ENCODE assay signal across 1 cellular context in the genomic region with DNA sequence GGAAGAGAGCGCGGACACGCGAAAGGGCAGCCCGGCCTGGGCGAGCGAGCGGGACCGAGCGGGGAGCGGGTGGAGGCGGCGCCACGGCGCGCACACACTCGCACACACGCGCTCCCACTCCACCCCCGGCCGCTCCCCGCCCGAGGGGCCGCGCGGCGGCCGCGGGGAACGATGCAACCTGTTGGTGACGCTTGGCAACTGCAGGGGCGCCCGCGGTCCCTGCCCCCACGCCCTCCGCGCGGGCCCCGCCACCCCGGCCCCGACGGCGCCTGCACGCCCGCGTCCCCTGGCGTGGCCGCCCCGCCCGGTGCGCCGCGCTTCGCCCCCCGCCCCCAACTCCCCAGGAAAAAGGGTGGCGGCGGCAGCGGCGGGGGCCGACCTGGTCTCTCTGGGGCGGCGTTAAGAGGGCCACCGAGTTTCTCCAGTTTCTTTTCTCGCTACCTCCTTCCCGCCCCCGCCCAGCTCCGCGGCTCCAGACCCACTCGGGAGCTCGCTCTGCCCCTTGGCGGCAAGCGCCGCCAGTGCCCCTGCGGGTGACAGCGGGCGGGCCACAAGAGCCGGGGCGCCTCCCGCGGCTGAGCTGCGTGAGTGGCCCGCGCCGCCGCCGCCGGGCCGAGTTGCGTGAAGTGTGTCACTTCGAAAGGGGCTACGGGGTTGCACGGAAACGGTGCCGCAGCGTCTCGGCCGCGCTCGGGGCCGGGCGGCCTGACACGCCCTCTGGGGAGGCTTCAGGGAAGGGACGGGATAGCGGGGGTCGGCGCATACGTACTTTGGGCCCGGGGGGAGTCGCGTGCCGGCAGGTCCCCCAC.
TF ChIP-seq lines count a peak whose summit lies in the region.

Gene NR3C1 (minus strand): TSS at position 80 of the 809 bp plus-strand sequence. CDS start 2,847 bp downstream, outside the sequence.

TF ChIP-seq in K562, 482 proteins besides CTCF, POLR2A, EP300 and RAD21 (continued from another document and continues in another):
- TF ChIP-seq UBTF (IDR thresholded peaks at IDR 0.05; ENCODE audit: borderline replicate concordance in 1 of 2, low read depth in 2 of 2, low read length in 2 of 2) (peak; percentile 64 to 68; a peak in 3 of 4 replicates), MBD2 (IDR thresholded peaks at IDR 0.05; ENCODE audit: borderline replicate concordance, low read depth) (peak; percentile 28; the same call in 1 of the 2 replicates), SMAD2 (IDR thresholded peaks at IDR 0.05; ENCODE audit: low read depth, low read length) (no peak), KDM5B (IDR thresholded peaks at IDR 0.05; ENCODE audit: insufficient replicate concordance, low read depth, low read length) (no peak), FUS (optimal IDR thresholded peaks at IDR 0.05; ENCODE audit: low read depth, low read length) (peak; percentile 44), YBX1 (IDR thresholded peaks at IDR 0.05) (no peak), ARNT (IDR thresholded peaks at IDR 0.05) (no peak), ZEB2 (IDR thresholded peaks at IDR 0.05) (0 out of 2 replicates have a peak, but pooled peaks have one; percentile 25), POLR2AphosphoS2 (IDR thresholded peaks at IDR 0.05; ENCODE audit: low read length) (no peak), GTF2B (IDR thresholded peaks at IDR 0.05; ENCODE audit: extremely low read depth, insufficient read length) (no peak), FOXM1 (IDR thresholded peaks at IDR 0.05; ENCODE audit: low read depth) (no peak), FOXM1 (CRISPR knock-in tag; IDR thresholded peaks at IDR 0.05; ENCODE audit: low read depth) (no peak), CBX2 (IDR thresholded peaks at IDR 0.05; ENCODE audit: insufficient read depth, low read length, poor library complexity, severe bottlenecking) (no peak), E2F6 (IDR thresholded peaks at IDR 0.05; ENCODE audit: borderline replicate concordance in 1 of 2, extremely low read depth in 1 of 2, insufficient read depth in 1 of 2, insufficient read length in 1 of 2, low read depth in 1 of 2, low read length in 1 of 2, poor library complexity in 1 of 2, severe bottlenecking in 1 of 2) (peak; percentile 19 to 57), RREB1 (CRISPR knock-in tag; IDR thresholded peaks at IDR 0.05) (no peak), ZKSCAN3 (CRISPR knock-in tag; IDR thresholded peaks at IDR 0.05) (no peak), KLF13 (tag; IDR thresholded peaks at IDR 0.05; ENCODE audit: borderline replicate concordance, low read depth) (0 out of 2 replicates have a peak, but pooled peaks have one; percentile 39), MAX (CRISPR knock-in tag; IDR thresholded peaks at IDR 0.05) (peak; percentile 54; the same call in 1 of the 2 replicates), ZNF507 (tag; conservative IDR thresholded peaks at IDR 0.05) (no peak), MAZ (CRISPR knock-in tag; conservative IDR thresholded peaks at IDR 0.05 in 1 of 2, IDR thresholded peaks at IDR 0.05 in 1 of 2) (peak; percentile 69 to 89; a peak in 3 of 4 replicates), NELFE (IDR thresholded peaks at IDR 0.05; ENCODE audit: insufficient read depth, insufficient read length) (no peak), SOX6 (IDR thresholded peaks at IDR 0.05) (peak; percentile 41; the same call in 1 of the 2 replicates), FOXJ2 (tag; IDR thresholded peaks at IDR 0.05) (peak; percentile 57; the same call in 1 of the 2 replicates), NR4A1 (CRISPR knock-in tag; IDR thresholded peaks at IDR 0.05) (no peak), NR4A1 (tag; IDR thresholded peaks at IDR 0.05) (0 out of 2 replicates have a peak, but pooled peaks have one; percentile 23), ZNF609 (CRISPR knock-in tag; IDR thresholded peaks at IDR 0.05; ENCODE audit: borderline replicate concordance) (no peak)
- TF ChIP-seq, protein P1, sequence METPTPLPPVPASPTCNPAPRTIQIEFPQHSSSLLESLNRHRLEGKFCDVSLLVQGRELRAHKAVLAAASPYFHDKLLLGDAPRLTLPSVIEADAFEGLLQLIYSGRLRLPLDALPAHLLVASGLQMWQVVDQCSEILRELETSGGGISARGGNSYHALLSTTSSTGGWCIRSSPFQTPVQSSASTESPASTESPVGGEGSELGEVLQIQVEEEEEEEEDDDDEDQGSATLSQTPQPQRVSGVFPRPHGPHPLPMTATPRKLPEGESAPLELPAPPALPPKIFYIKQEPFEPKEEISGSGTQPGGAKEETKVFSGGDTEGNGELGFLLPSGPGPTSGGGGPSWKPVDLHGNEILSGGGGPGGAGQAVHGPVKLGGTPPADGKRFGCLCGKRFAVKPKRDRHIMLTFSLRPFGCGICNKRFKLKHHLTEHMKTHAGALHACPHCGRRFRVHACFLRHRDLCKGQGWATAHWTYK (CRISPR knock-in tag; IDR thresholded peaks at IDR 0.05), result no peak
- TF ChIP-seq, protein P2, sequence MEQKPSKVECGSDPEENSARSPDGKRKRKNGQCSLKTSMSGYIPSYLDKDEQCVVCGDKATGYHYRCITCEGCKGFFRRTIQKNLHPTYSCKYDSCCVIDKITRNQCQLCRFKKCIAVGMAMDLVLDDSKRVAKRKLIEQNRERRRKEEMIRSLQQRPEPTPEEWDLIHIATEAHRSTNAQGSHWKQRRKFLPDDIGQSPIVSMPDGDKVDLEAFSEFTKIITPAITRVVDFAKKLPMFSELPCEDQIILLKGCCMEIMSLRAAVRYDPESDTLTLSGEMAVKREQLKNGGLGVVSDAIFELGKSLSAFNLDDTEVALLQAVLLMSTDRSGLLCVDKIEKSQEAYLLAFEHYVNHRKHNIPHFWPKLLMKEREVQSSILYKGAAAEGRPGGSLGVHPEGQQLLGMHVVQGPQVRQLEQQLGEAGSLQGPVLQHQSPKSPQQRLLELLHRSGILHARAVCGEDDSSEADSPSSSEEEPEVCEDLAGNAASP (IDR thresholded peaks at IDR 0.05), result no peak
- TF ChIP-seq, protein P3, sequence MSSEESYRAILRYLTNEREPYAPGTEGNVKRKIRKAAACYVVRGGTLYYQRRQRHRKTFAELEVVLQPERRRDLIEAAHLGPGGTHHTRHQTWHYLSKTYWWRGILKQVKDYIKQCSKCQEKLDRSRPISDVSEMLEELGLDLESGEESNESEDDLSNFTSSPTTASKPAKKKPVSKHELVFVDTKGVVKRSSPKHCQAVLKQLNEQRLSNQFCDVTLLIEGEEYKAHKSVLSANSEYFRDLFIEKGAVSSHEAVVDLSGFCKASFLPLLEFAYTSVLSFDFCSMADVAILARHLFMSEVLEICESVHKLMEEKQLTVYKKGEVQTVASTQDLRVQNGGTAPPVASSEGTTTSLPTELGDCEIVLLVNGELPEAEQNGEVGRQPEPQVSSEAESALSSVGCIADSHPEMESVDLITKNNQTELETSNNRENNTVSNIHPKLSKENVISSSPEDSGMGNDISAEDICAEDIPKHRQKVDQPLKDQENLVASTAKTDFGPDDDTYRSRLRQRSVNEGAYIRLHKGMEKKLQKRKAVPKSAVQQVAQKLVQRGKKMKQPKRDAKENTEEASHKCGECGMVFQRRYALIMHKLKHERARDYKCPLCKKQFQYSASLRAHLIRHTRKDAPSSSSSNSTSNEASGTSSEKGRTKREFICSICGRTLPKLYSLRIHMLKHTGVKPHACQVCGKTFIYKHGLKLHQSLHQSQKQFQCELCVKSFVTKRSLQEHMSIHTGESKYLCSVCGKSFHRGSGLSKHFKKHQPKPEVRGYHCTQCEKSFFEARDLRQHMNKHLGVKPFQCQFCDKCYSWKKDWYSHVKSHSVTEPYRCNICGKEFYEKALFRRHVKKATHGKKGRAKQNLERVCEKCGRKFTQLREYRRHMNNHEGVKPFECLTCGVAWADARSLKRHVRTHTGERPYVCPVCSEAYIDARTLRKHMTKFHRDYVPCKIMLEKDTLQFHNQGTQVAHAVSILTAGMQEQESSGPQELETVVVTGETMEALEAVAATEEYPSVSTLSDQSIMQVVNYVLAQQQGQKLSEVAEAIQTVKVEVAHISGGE (CRISPR knock-in tag; IDR thresholded peaks at IDR 0.05), result peak in 2 of 3 experiments; percentile 79 to 91; a peak in 5 of 6 replicates
